In the genomic region with DNA sequence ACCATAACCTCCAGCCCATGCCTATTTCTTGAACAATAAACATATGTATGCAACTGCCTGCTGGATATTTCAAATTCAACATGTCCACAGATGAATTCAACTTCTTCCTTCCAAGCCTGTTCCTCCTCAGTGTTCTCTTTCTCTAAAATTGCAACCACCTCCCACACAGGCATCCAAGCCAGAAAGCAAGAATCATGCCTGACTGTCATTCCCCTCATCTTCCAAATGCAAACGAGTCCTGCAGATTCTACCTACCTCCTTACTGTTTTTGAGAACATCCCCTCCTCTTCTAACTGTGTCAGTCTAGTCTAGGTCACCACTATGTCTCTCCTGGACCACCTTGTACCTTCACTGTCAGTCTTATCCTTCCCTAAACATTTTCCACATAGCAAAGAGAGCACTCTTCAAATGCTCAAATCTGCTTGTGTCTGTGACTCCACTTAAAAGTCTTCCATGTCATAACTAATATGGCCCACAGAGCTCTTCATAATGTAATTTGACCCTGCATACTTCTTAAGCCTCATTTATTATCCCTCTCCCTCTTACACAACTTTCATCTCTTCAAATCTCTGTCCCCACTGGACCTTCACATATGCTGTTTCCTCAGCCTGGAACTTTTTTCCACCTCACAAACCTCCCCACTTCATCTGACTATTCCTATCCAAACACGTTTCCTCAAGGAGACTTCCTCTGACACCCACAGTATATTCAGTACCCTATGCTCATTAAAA, we compare ENCODE assay signal across 19 cellular contexts. TPM values are rescaled to one million over a fixed set of nuclear protein-coding genes. Genes with fewer than 3 reads are reported as not detected.
A peak's percentile ranks its signal among the peaks of the same experiment; 100 is the strongest.
DNase-seq lines count a peak whose midpoint lies in the region; ATAC-seq and TF ChIP-seq lines count a peak whose summit lies in the region.
"Had no signal": no experiment of that assay in that cellular context is flagged by ENCODE, and none has a peak within 500 bp of the region (broad histone marks: within the 10 kb centered on the region; RNA-seq: fewer than 3 reads in every experiment).

No MANE protein-coding gene starts in this region.

- no peak overlapping the region for H3K4me2 ChIP-seq in Karpas-422 (ENCODE audit: low read depth, low read length, poor library complexity, severe bottlenecking)
- H3K4me2 ChIP-seq: KMS-11 had no signal

- peaks cover 41% of the 10 kb centered on the region for H3K4me1 ChIP-seq in Karpas-422 (ENCODE audit: low read length)
- peaks cover 0 to under 1% of the 10 kb centered on the region in 2 donors for H3K4me1 ChIP-seq in uterus
- H3K4me1 ChIP-seq in heart left ventricle, result peaks cover 0 to 12% (median 0%) of the 10 kb centered on the region in 12 donors
- H3K4me1 ChIP-seq in breast epithelium, result no peaks in the 10 kb centered on the region
- H3K4me1 ChIP-seq: BE2C had no signal

- no peaks in the 10 kb centered on the region for H3K9me2 ChIP-seq in Karpas-422 (replicated peaks; ENCODE audit: insufficient read depth, low read length)

- H2AFZ ChIP-seq in Karpas-422 (ENCODE audit: low read length), result no peak overlapping the region

- H3K9ac ChIP-seq in Karpas-422 (ENCODE audit: low read length), result no peak overlapping the region
- H3K9ac ChIP-seq: KMS-11 had no signal

- intact Hi-C loops in uterus (cut with DNase I; ENCODE audit: low total_unique reads) (no loop called here), heart left ventricle (cut with DNase I) (no loop called here), breast epithelium (cut with DNase I; ENCODE audit: low total_unique reads) (no loop called here)

- H3K36me3 ChIP-seq in Karpas-422 (ENCODE audit: insufficient read depth, low read length) (peaks cover 17% of the 10 kb centered on the region), uterus (no peaks in the 10 kb centered on the region), heart left ventricle (no peaks in the 10 kb centered on the region), breast epithelium (no peaks in the 10 kb centered on the region)
- H3K36me3 ChIP-seq: BE2C, MG63 had no signal

- 49 to 58% (median 54%) methylated on average over 2 of the region's 2 CpGs for WGBS in heart left ventricle, 4 donors

- no peaks in the 10 kb centered on the region for H3K27me3 ChIP-seq in Karpas-422 (ENCODE audit: low read length)
- H3K27me3 ChIP-seq in uterus, result no peaks in the 10 kb centered on the region
- H3K27me3 ChIP-seq in heart left ventricle, result no peaks in the 10 kb centered on the region
- no peaks in the 10 kb centered on the region for H3K27me3 ChIP-seq in breast epithelium
- H3K27me3 ChIP-seq: BE2C, MG63 had no signal

- DNase-seq in Karpas-422, result no peak
- DNase-seq in amniotic epithelial cell (ENCODE audit: low read depth), result peak; percentile 27
- DNase-seq in fibroblast of peridontal ligament (ENCODE audit: extremely low read depth), result peak; percentile 27
- peak; percentile 17 to 21 for DNase-seq in uterus
- DNase-seq in heart left ventricle, result no peak
- DNase-seq in breast epithelium (ENCODE audit: low spot score in 2 of 2), result no peak
- no peak for DNase-seq in NCI-H1105 (lab: John Stamatoyannopoulos, UW)
- DNase-seq: BE2C; CD4-positive, alpha-beta T cell; GOT3; MG63; NCI-H1092; NCI-H1694 treated with DMSO at 0.1 percent for 48 hours; NCI-H774; RPMI8226; SIG-M5; SW 1271 had no signal

- TF ChIP-seq CTCF in uterus (IDR thresholded peaks at IDR 0.05) (no peak), heart left ventricle (IDR thresholded peaks at IDR 0.05) (no peak), breast epithelium (IDR thresholded peaks at IDR 0.05) (no peak)

- H4K20me1 ChIP-seq in Karpas-422 (ENCODE audit: insufficient read depth, low read depth, low read length), result no peaks in the 10 kb centered on the region

- no peak for ATAC-seq in heart left ventricle
- ATAC-seq: HepG2 had no signal

- H3K79me2 ChIP-seq in Karpas-422 (ENCODE audit: low read length), result peaks cover 92% of the 10 kb centered on the region

- H3K9me3 ChIP-seq in Karpas-422 (ENCODE audit: low read length) (no peaks in the 10 kb centered on the region), uterus (no peaks in the 10 kb centered on the region), heart left ventricle (no peaks in the 10 kb centered on the region), breast epithelium (no peaks in the 10 kb centered on the region)
- H3K9me3 ChIP-seq: BE2C, MG63 had no signal

- H3K27ac ChIP-seq in Karpas-422 (ENCODE audit: low read length), result peak overlapping the region; percentile 48
- peak overlapping the region; percentile 29 to 41 for H3K27ac ChIP-seq in uterus
- H3K27ac ChIP-seq in heart left ventricle, result no peak overlapping the region
- H3K27ac ChIP-seq in breast epithelium, result no peak overlapping the region
- H3K27ac ChIP-seq: KMS-11 had no signal

- TF ChIP-seq POLR2A in uterus (IDR thresholded peaks at IDR 0.05) (no peak), heart left ventricle (IDR thresholded peaks at IDR 0.05) (no peak), breast epithelium (IDR thresholded peaks at IDR 0.05) (no peak)

- H3K4me3 ChIP-seq in Karpas-422 (ENCODE audit: low read length) (no peak overlapping the region), uterus (no peak overlapping the region), heart left ventricle (no peak overlapping the region), breast epithelium (no peak overlapping the region)
- H3K4me3 ChIP-seq: MG63 had no signal

RNA-seq across cellular contexts. Expression of a gene that starts 25.7 kb away (rescaled TPM):
- 230 and 423 TPM in 2 replicates for total RNA-seq in Karpas-422 (2014; rRNA removed; shearing (Covaris generic); ENCODE audit: low replicate concordance)
- total RNA-seq in uterus (100 to 1,000 TPM in 1 of 4 donors, 10 to 100 TPM in 3; 38.2 to 144 (median 73.0) TPM), heart left ventricle (10 to 100 TPM in 1 of 9 donors, 1 to 10 TPM in 8; 1.5 to 14.1 (median 2.8) TPM), breast epithelium (10 to 100 TPM; 18.4 to 46.2 (median 24.6) TPM)
- polyA plus RNA-seq in heart left ventricle, result 1 to 10 TPM in 1 of 2 donors, under 1 TPM in 1; 0.87 to 2.0 TPM
- total RNA-seq: HepG2 had no signal
- polyA plus RNA-seq: HepG2 had no signal

Comparison
In these comparisons a context has a peak if more than half of its experiments do, and no peak if none do; other contexts are left out.
1. DNase-seq: peak in amniotic epithelial cell (single experiment), fibroblast of peridontal ligament (single experiment) and uterus (2 of 2); none in Karpas-422 (single experiment), heart left ventricle (0 of 5), breast epithelium (0 of 2) and NCI-H1105 (single experiment).
2. H3K27ac ChIP-seq: peak in Karpas-422 (single experiment) and uterus (2 of 2); none in heart left ventricle (0 of 12) and breast epithelium (0 of 2).